In the genomic region with DNA sequence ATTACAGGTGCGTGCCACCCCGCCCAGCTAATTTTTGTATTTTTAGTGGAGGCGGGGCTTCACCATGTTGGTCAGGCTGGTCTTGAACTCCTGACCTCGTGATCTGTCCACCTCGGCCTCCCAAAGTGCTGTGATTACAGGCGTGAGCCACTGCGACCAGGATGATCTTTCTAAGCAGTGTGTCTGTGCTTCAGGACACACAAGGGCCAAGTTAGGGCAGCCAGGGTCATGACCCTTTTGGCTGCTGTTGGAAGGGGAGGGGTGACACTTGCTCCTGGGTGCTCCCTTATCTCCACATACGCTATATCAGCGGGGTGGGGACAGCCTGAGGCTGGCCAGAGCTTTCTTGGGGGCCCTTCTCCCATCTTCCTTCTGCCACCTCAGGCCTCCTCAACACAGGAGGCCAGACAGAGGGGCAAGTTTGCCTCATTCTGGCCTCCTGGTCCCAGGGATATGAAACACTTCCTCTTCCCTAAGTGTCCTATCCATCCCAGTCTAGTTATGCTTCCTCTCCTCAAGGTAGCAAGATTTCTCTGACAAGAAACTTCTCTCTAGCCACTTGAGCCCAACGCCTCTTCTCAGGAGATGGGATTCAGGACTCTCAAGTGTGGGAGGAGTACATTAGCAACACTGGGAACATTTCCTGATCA, we compare ENCODE assay signal across 14 cellular contexts. TPM values are rescaled to one million over a fixed set of nuclear protein-coding genes. Genes with fewer than 3 reads are reported as not detected.
DNase-seq lines count a peak whose midpoint lies in the region; ATAC-seq, FAIRE-seq and TF ChIP-seq lines count a peak whose summit lies in the region.
"Had no signal": no experiment of that assay in that cellular context is flagged by ENCODE, and none has a peak within 500 bp of the region (broad histone marks: within the 10 kb centered on the region; RNA-seq: fewer than 3 reads in every experiment).

No MANE protein-coding gene starts in this region.

- no peak overlapping the region for H4K5ac ChIP-seq in IMR-90 (ENCODE audit: low read depth, low read length)

- H3K18ac ChIP-seq in IMR-90 (ENCODE audit: low read depth, low read length) = no peak overlapping the region

- H2AFZ ChIP-seq in IMR-90 (replicated peaks; ENCODE audit: low read length, poor library complexity) = peak overlapping the region; percentile 2
- no peak overlapping the region for H2AFZ ChIP-seq in K562 (ENCODE audit: low read depth, low read length)

- H4K20me1 ChIP-seq in IMR-90 (ENCODE audit: insufficient read depth, low read length) (peaks cover 7% of the 10 kb centered on the region; the same call in 1 of the 2 replicates), K562 (replicated peaks; ENCODE audit: control insufficient read depth, insufficient read depth, low read length) (0 out of 2 replicates have a peak, but pooled peaks cover 4% of the 10 kb centered on the region)

- FAIRE-seq in K562 (lab: Jason Lieb, UNC) = peak; percentile 79
- no peak for FAIRE-seq in frontal cortex (lab: Jason Lieb, UNC)

- no peak overlapping the region for H3K27ac ChIP-seq in IMR-90 (ENCODE audit: insufficient read depth, low read length)
- H3K27ac ChIP-seq in K562 (ENCODE audit: extremely low read depth, low read depth, low read length) = peak overlapping the region; percentile 6; the same call in 1 of the 3 replicates

- peak overlapping the region; percentile 69 for H3K4me2 ChIP-seq in IMR-90 (ENCODE audit: low read depth, low read length)
- peak overlapping the region; percentile 97 for H3K4me2 ChIP-seq in K562 (ENCODE audit: insufficient read depth, low read length)

- peak overlapping the region; percentile 98 to 99 (median 99) for H3K4me3 Mint-ChIP-seq in nephron

- H2BK20ac ChIP-seq in IMR-90 (ENCODE audit: low read depth, low read length) = no peak overlapping the region

- TF ChIP-seq POLR2A in IMR-90 (IDR thresholded peaks at IDR 0.05; ENCODE audit: low read depth, low read length) (no peak), K562 (conservative IDR thresholded peaks at IDR 0.05) (no peak)

- no peak overlapping the region for H2BK15ac ChIP-seq in IMR-90 (ENCODE audit: low read depth, low read length)

- DNase-seq in BE2C = no peak
- DNase-seq in IMR-90 = no peak
- peak; percentile 45 to 86 (median 58) for DNase-seq in K562 (ENCODE audit: extremely low read depth in 1 of 4, low spot score in 3 of 4)
- DNase-seq in frontal cortex (ENCODE audit: low spot score in 2 of 2) = no peak
- no peak for DNase-seq in effector CD4-positive, alpha-beta T cell
- DNase-seq in kidney tubule cell (ENCODE audit: low spot score) = no peak
- DNase-seq: activated CD4-positive, CD25-positive, alpha-beta regulatory T cell; CD4-positive, alpha-beta memory T cell; immature natural killer cell; NCI-H2081 treated with DMSO at 0.1 percent for 48 hours; ovary had no signal

- H3K9ac ChIP-seq in IMR-90 (ENCODE audit: low read depth, low read length) = no peak overlapping the region
- H3K9ac ChIP-seq in K562 (ENCODE audit: insufficient read depth in 1 of 2, low read depth in 2 of 2, low read length in 2 of 2) = peak overlapping the region in 1 of 2 experiments; percentile 66; a peak in 1 of 4 replicates

- no peak overlapping the region; a peak in 1 of 4 replicates for H4K8ac ChIP-seq in IMR-90 (ENCODE audit: low read depth in 2 of 2, low read length in 2 of 2)

- H3K4ac ChIP-seq in IMR-90 (ENCODE audit: low read depth, low read length) = no peak overlapping the region

- peak overlapping the region; percentile 43 for H2AK5ac ChIP-seq in IMR-90 (ENCODE audit: low read depth, low read length)

- in situ Hi-C loops in IMR-90 (cut with MboI; ENCODE audit: low sequenced_read_pairs) (no loop called here), K562 (cut with MboI) (no loop called here)

- H3K36me3 ChIP-seq in BE2C (no peaks in the 10 kb centered on the region), IMR-90 (ENCODE audit: control insufficient read depth, insufficient read depth, low read length) (0 out of 2 replicates have a peak, but pooled peaks cover 2% of the 10 kb centered on the region), K562 (ENCODE audit: control insufficient read depth, insufficient read depth, low read length) (peaks cover 3% of the 10 kb centered on the region; the same call in 2 of the 3 replicates)
- H3K36me3 ChIP-seq: ovary had no signal

- H3K23ac ChIP-seq in IMR-90 (ENCODE audit: low read depth, low read length) = peak overlapping the region; percentile 81; the same call in 1 of the 2 replicates

- TF ChIP-seq CTCF in BE2C (IDR thresholded peaks at IDR 0.05; ENCODE audit: low read depth, low read length) (no peak), IMR-90 (conservative IDR thresholded peaks at IDR 0.05; ENCODE audit: low read depth, low read length) (no peak), K562 (IDR thresholded peaks at IDR 0.05 in 2 of 3, conservative IDR thresholded peaks at IDR 0.05 in 1 of 3; ENCODE audit: insufficient read depth in 2 of 3, low read depth in 1 of 3, low read length in 3 of 3) (no peak), nephron (IDR thresholded peaks at IDR 0.05; ENCODE audit: unreplicated experiment in 3 of 3) (no peak)

- no peak for TF ChIP-seq EP300 in K562 (IDR thresholded peaks at IDR 0.05; ENCODE audit: low read length)

- H3K36me3 Mint-ChIP-seq in nephron (ENCODE audit: low read depth) = peaks cover 7% of the 10 kb centered on the region
- H3K36me3 Mint-ChIP-seq: immature natural killer cell had no signal

- dilution Hi-C loops in IMR-90 (cut with HindIII; ENCODE audit: low sequenced_read_pairs, unreplicated experiment) = no loop called here

- WGBS in IMR-90 (ENCODE audit: extremely low coverage in 2 of 2, insufficient read length in 1 of 2), 2 experiments = 92% methylated on average over 4 of the region's 10 CpGs; no CpG with 5 or more reads in 1 of the 2 experiments
- WGBS in K562 (ENCODE audit: insufficient coverage, low coverage, missing lambda C conversion rate) = 22% methylated on average over 10 of the region's 10 CpGs

- no peaks in the 10 kb centered on the region for H3K9me3 Mint-ChIP-seq in nephron
- H3K9me3 Mint-ChIP-seq: activated naive CD4-positive, alpha-beta T cell treated with anti-CD3 and anti-CD28 coated beads, Interleukin-2, amount 50 U/mL, for 24 hours; CD4-positive, alpha-beta memory T cell; immature natural killer cell had no signal

- CTCF ChIA-PET in IMR-90 (lab: Yijun Ruan, JAX) (no interaction called here), K562 (lab: Yijun Ruan, JAX; ENCODE audit: low intra/inter-chr PET ratio) (no interaction called here)

- no peak overlapping the region for H3K56ac ChIP-seq in IMR-90 (ENCODE audit: extremely low read depth, insufficient read depth, low read length)

- peak overlapping the region; percentile 99 for H3K4me3 ChIP-seq in BE2C (ENCODE audit: low read depth, low read length)
- no peak overlapping the region for H3K4me3 ChIP-seq in IMR-90 (ENCODE audit: insufficient read depth, low read depth, low read length)
- H3K4me3 ChIP-seq in K562 = peak overlapping the region; percentile 87; the same call in 1 of the 2 replicates

- POLR2A ChIA-PET in IMR-90 (lab: Charles Lee; ENCODE audit: unreplicated experiment) = no interaction called here
- POLR2A ChIA-PET in K562 (lab: Yijun Ruan, JAX) = interaction anchor here (0.6 to 2.5 kb wide), 4 partner anchors 16 to 198 kb away, joined by 3 to 30 read pairs (median 4); no protein-coding TSS in a partner anchor

- no peaks in the 10 kb centered on the region for H3K27me3 Mint-ChIP-seq in nephron (ENCODE audit: low read depth)

- no TSS peak for BruUV-seq in IMR-90 (replicated peaks; lab: Mats Ljungman, UMichigan)
- BruUV-seq in K562 (replicated peaks; lab: Mats Ljungman, UMichigan) = no TSS peak

- H3K9me1 ChIP-seq in IMR-90 (ENCODE audit: insufficient read depth, low read length) (peaks cover 12% of the 10 kb centered on the region; the same call in 1 of the 2 replicates), K562 (ENCODE audit: control insufficient read depth, insufficient read depth, low read length) (no peaks in the 10 kb centered on the region)

- H3K79me1 ChIP-seq in IMR-90 (ENCODE audit: low read depth in 1 of 2, low read length in 2 of 2) = peaks cover 28 to 48% of the 10 kb centered on the region in 2 experiments

- H2BK120ac ChIP-seq in IMR-90 (ENCODE audit: low read depth, low read length) = no peak overlapping the region

- intact Hi-C loops in IMR-90 (cut with micrococcal nuclease) = loop anchor here (10.0 kb wide), 1 partner anchor 197 kb away; no protein-coding TSS in a partner anchor
- intact Hi-C loops in K562 (cut with micrococcal nuclease) = loop anchor here (10.0 kb wide), 1 partner anchor 197 kb away; no protein-coding TSS in a partner anchor

- H3K4me1 Mint-ChIP-seq in nephron = peaks cover 43% of the 10 kb centered on the region

- peaks cover 2% of the 10 kb centered on the region for H3K4me1 ChIP-seq in BE2C
- peaks cover 7% of the 10 kb centered on the region for H3K4me1 ChIP-seq in IMR-90 (ENCODE audit: control insufficient read depth, insufficient read depth, low read length)
- peaks cover 32 to 41% of the 10 kb centered on the region in 2 experiments for H3K4me1 ChIP-seq in K562 (replicated peaks in 1 of 2; ENCODE audit: control insufficient read depth in 2 of 2, insufficient read depth in 2 of 2, low read length in 2 of 2)

- TF ChIP-seq RAD21 in IMR-90 (IDR thresholded peaks at IDR 0.05; ENCODE audit: low read length) (no peak), K562 (CRISPR knock-in tag; conservative IDR thresholded peaks at IDR 0.05 in 1 of 2, IDR thresholded peaks at IDR 0.05 in 1 of 2) (no peak)

- ATAC-seq in IMR-90 (ENCODE audit: low read depth) = no peak
- ATAC-seq in K562 = peak; percentile 35
- no peak for ATAC-seq in GM21528 (IDR thresholded peaks at IDR 0.05; ENCODE audit: low FRiP score, unreplicated experiment)

- no peak overlapping the region for H4K91ac ChIP-seq in IMR-90 (ENCODE audit: insufficient read depth, low read depth, low read length)

- peak overlapping the region; percentile 100 for H3K27ac Mint-ChIP-seq in nephron

- H3K14ac ChIP-seq in IMR-90 (replicated peaks; ENCODE audit: low read depth, low read length) = 0 out of 2 replicates have a peak overlapping the region, but pooled peaks have one; percentile 28

- H3K79me2 ChIP-seq in K562 (ENCODE audit: control insufficient read depth, insufficient read depth, low read length) = peaks cover 35% of the 10 kb centered on the region

- H3K27me3 ChIP-seq in BE2C = no peaks in the 10 kb centered on the region
- no peaks in the 10 kb centered on the region for H3K27me3 ChIP-seq in IMR-90 (ENCODE audit: control insufficient read depth, insufficient read depth, low read length)
- no peaks in the 10 kb centered on the region for H3K27me3 ChIP-seq in K562 (ENCODE audit: control insufficient read depth in 2 of 2, insufficient read depth in 2 of 2, low read length in 2 of 2)
- H3K27me3 ChIP-seq: ovary had no signal

- H3K9me3 ChIP-seq in BE2C (no peaks in the 10 kb centered on the region; the same call in 1 of the 2 replicates), IMR-90 (ENCODE audit: control insufficient read depth, insufficient read depth, low read length) (no peaks in the 10 kb centered on the region), K562 (replicated peaks; ENCODE audit: control insufficient read depth, insufficient read depth, low read depth, low read length) (no peaks in the 10 kb centered on the region)
- H3K9me3 ChIP-seq: ovary had no signal

- H2BK5ac ChIP-seq in IMR-90 (ENCODE audit: low read depth, low read length, poor library complexity, severe bottlenecking) = no peak overlapping the region

- H2AK9ac ChIP-seq in IMR-90 (replicated peaks; ENCODE audit: low read depth, low read length, poor library complexity) = peak overlapping the region; percentile 57

RNA-seq across cellular contexts. Expression of a gene that starts 1.9 kb away (rescaled TPM):
- 12.8 TPM for polyA plus RNA-seq in BE2C (2012; ENCODE audit: insufficient read depth, insufficient read length, low read depth)
- total RNA-seq in IMR-90 (2012; rRNA removed) (13.9 and 15.4 TPM in 2 replicates), K562 (2014; rRNA removed) (6.0 and 6.6 TPM in 2 replicates), K562 (2014; rRNA removed; fragmentation: Illumina TruSeq; extraction: Trizol) (5.3 and 5.6 TPM in 2 replicates), K562 (2015; rRNA removed; fragmentation: Illumina TruSeq; extraction: Trizol) (6.3 and 7.0 TPM in 2 replicates), K562 (2021) (6.3 and 6.4 TPM in 2 replicates), frontal cortex (12.2 TPM)
- polyA plus RNA-seq in IMR-90 (2012; rRNA removed) (5.3 and 5.6 TPM in 2 replicates), K562 (2011; rRNA removed) (2.7 and 3.4 TPM in 2 replicates), K562 (2014; fragmentation: Illumina TruSeq; extraction: Trizol) (4.1 and 4.3 TPM in 2 replicates), K562 (2014; fragmentation: Nextera tagmentation; extraction: Ambion mirVana) (under 1 TPM; 0.62 to 0.70 TPM), K562 (2014; rRNA removed) (3.7 and 5.1 TPM in 2 replicates)
- polyA plus RNA-seq in IMR-90 (2012; cell fraction: cytosol; rRNA removed) = 2.4 and 4.0 TPM in 2 replicates
- 9.5 and 14.4 TPM in 2 replicates for polyA plus RNA-seq in IMR-90 (2012; cell fraction: nucleus; rRNA removed; ENCODE audit: low replicate concordance)
- 23.5 and 37.2 TPM in 2 replicates for total RNA-seq in K562 (2011; cell fraction: chromatin; rRNA removed; ENCODE audit: low replicate concordance)
- 21.8 and 28.7 TPM in 2 replicates for total RNA-seq in K562 (2011; cell fraction: nucleolus; rRNA removed)
- 13.2 and 19.8 TPM in 2 replicates for total RNA-seq in K562 (2011; cell fraction: nucleoplasm; rRNA removed)
- polyA plus RNA-seq in K562 (2011; cell fraction: cytosol; rRNA removed) = 2.5 and 2.8 TPM in 2 replicates
- 3.9 and 4.7 TPM in 2 replicates for polyA plus RNA-seq in K562 (2011; cell fraction: nucleus; rRNA removed)
- 3.0 and 3.1 TPM in 2 replicates for polyA plus RNA-seq in K562 (2012)
- 13.0 and 14.1 TPM in 2 replicates for polyA minus RNA-seq in K562 (2011; rRNA and poly(A)+ RNA removed)
- polyA minus RNA-seq in K562 (2011; cell fraction: cytosol; rRNA and poly(A)+ RNA removed) = 5.1 and 5.7 TPM in 2 replicates
- polyA minus RNA-seq in K562 (2011; cell fraction: nucleus; rRNA and poly(A)+ RNA removed) = 9.2 and 10.7 TPM in 2 replicates

RNA-seq across cellular contexts. Expression of a gene that starts 25.3 kb away (rescaled TPM):
- 39.2 TPM for polyA plus RNA-seq in BE2C (2012; ENCODE audit: insufficient read depth, insufficient read length, low read depth)
- 6.4 and 9.0 TPM in 2 replicates for total RNA-seq in IMR-90 (2012; rRNA removed)
- 12.0 and 13.2 TPM in 2 replicates for polyA plus RNA-seq in IMR-90 (2012; rRNA removed)
- polyA plus RNA-seq in IMR-90 (2012; cell fraction: cytosol; rRNA removed) = 4.0 and 12.6 TPM in 2 replicates
- polyA plus RNA-seq in IMR-90 (2012; cell fraction: nucleus; rRNA removed; ENCODE audit: low replicate concordance) = 17.6 and 48.8 TPM in 2 replicates
- 9.0 and 31.6 TPM in 2 replicates for total RNA-seq in K562 (2011; cell fraction: chromatin; rRNA removed; ENCODE audit: low replicate concordance)
- 24.8 and 24.9 TPM in 2 replicates for total RNA-seq in K562 (2011; cell fraction: nucleolus; rRNA removed)
- total RNA-seq in K562 (2011; cell fraction: nucleoplasm; rRNA removed) = 12.1 and 16.1 TPM in 2 replicates
- 9.7 and 12.6 TPM in 2 replicates for total RNA-seq in K562 (2014; rRNA removed)
- 1.6 and 2.4 TPM in 2 replicates for total RNA-seq in K562 (2014; rRNA removed; fragmentation: Illumina TruSeq; extraction: Trizol)
- 5.2 and 6.7 TPM in 2 replicates for total RNA-seq in K562 (2015; rRNA removed; fragmentation: Illumina TruSeq; extraction: Trizol)
- 10.3 and 12.9 TPM in 2 replicates for total RNA-seq in K562 (2021)
- 5.4 and 8.1 TPM in 2 replicates for polyA plus RNA-seq in K562 (2011; rRNA removed)
- polyA plus RNA-seq in K562 (2011; cell fraction: cytosol; rRNA removed) = 7.3 and 17.7 TPM in 2 replicates
- polyA plus RNA-seq in K562 (2011; cell fraction: nucleus; rRNA removed) = 22.0 and 29.9 TPM in 2 replicates
- 6.4 and 7.8 TPM in 2 replicates for polyA plus RNA-seq in K562 (2012)
- 3.6 and 6.2 TPM in 2 replicates for polyA plus RNA-seq in K562 (2014; fragmentation: Illumina TruSeq; extraction: Trizol)
- 1 to 10 TPM in 1 of 2 experiments, under 1 TPM in 1; 0.13 to 1.1 TPM for polyA plus RNA-seq in K562 (2014; fragmentation: Nextera tagmentation; extraction: Ambion mirVana)
- polyA plus RNA-seq in K562 (2014; rRNA removed) = 9.9 and 10.4 TPM in 2 replicates
- 2.7 and 2.9 TPM in 2 replicates for polyA minus RNA-seq in K562 (2011; rRNA and poly(A)+ RNA removed)
- 6.7 and 7.1 TPM in 2 replicates for polyA minus RNA-seq in K562 (2011; cell fraction: cytosol; rRNA and poly(A)+ RNA removed)
- 8.3 and 8.9 TPM in 2 replicates for polyA minus RNA-seq in K562 (2011; cell fraction: nucleus; rRNA and poly(A)+ RNA removed)
- total RNA-seq in frontal cortex = 9.0 TPM

RNA-seq across cellular contexts. Expression of a gene that starts 28.9 kb away (rescaled TPM):
- 694 TPM for polyA plus RNA-seq in BE2C (2012; ENCODE audit: insufficient read depth, insufficient read length, low read depth)
- total RNA-seq in IMR-90 (2012; rRNA removed) (1,864 and 2,290 TPM in 2 replicates), K562 (2014; rRNA removed) (1,796 and 1,973 TPM in 2 replicates), K562 (2014; rRNA removed; fragmentation: Illumina TruSeq; extraction: Trizol) (2,499 and 2,531 TPM in 2 replicates), K562 (2015; rRNA removed; fragmentation: Illumina TruSeq; extraction: Trizol) (3,220 and 3,261 TPM in 2 replicates), K562 (2021) (1,614 and 1,743 TPM in 2 replicates), frontal cortex (717 TPM)
- polyA plus RNA-seq in IMR-90 (2012; rRNA removed) (2,087 and 2,379 TPM in 2 replicates), K562 (2011; rRNA removed) (2,587 and 3,088 TPM in 2 replicates), K562 (2014; fragmentation: Illumina TruSeq; extraction: Trizol) (4,080 and 4,558 TPM in 2 replicates), K562 (2014; fragmentation: Nextera tagmentation; extraction: Ambion mirVana) (1,000 to 10,000 TPM; 2,219 to 2,376 TPM), K562 (2014; rRNA removed) (2,953 and 3,005 TPM in 2 replicates)
- 1,664 and 3,657 TPM in 2 replicates for polyA plus RNA-seq in IMR-90 (2012; cell fraction: cytosol; rRNA removed)
- 762 and 905 TPM in 2 replicates for polyA plus RNA-seq in IMR-90 (2012; cell fraction: nucleus; rRNA removed; ENCODE audit: low replicate concordance)
- 400 and 555 TPM in 2 replicates for total RNA-seq in K562 (2011; cell fraction: chromatin; rRNA removed; ENCODE audit: low replicate concordance)
- total RNA-seq in K562 (2011; cell fraction: nucleolus; rRNA removed) = 648 and 678 TPM in 2 replicates
- 701 and 1,157 TPM in 2 replicates for total RNA-seq in K562 (2011; cell fraction: nucleoplasm; rRNA removed)
- polyA plus RNA-seq in K562 (2011; cell fraction: cytosol; rRNA removed) = 2,689 and 4,292 TPM in 2 replicates
- polyA plus RNA-seq in K562 (2011; cell fraction: nucleus; rRNA removed) = 951 and 1,340 TPM in 2 replicates
- 1,770 and 3,341 TPM in 2 replicates for polyA plus RNA-seq in K562 (2012)
- 933 and 1,147 TPM in 2 replicates for polyA minus RNA-seq in K562 (2011; rRNA and poly(A)+ RNA removed)
- 732 and 781 TPM in 2 replicates for polyA minus RNA-seq in K562 (2011; cell fraction: cytosol; rRNA and poly(A)+ RNA removed)
- polyA minus RNA-seq in K562 (2011; cell fraction: nucleus; rRNA and poly(A)+ RNA removed) = 303 and 594 TPM in 2 replicates

RNA-seq across cellular contexts. Expression of a gene that starts 29.1 kb away (rescaled TPM):
- 20.5 TPM for polyA plus RNA-seq in BE2C (2012; ENCODE audit: insufficient read depth, insufficient read length, low read depth)
- total RNA-seq in IMR-90 (2012; rRNA removed) = 3.0 and 3.3 TPM in 2 replicates
- polyA plus RNA-seq in IMR-90 (2012; rRNA removed) = 8.0 and 9.3 TPM in 2 replicates
- 8.0 and 10.1 TPM in 2 replicates for polyA plus RNA-seq in IMR-90 (2012; cell fraction: cytosol; rRNA removed)
- 29.5 and 53.3 TPM in 2 replicates for polyA plus RNA-seq in IMR-90 (2012; cell fraction: nucleus; rRNA removed; ENCODE audit: low replicate concordance)
- 55.1 and 93.1 TPM in 2 replicates for total RNA-seq in K562 (2011; cell fraction: chromatin; rRNA removed; ENCODE audit: low replicate concordance)
- 44.6 and 44.7 TPM in 2 replicates for total RNA-seq in K562 (2011; cell fraction: nucleolus; rRNA removed)
- 34.8 and 38.2 TPM in 2 replicates for total RNA-seq in K562 (2011; cell fraction: nucleoplasm; rRNA removed)
- total RNA-seq in K562 (2014; rRNA removed) = 9.0 and 9.9 TPM in 2 replicates
- 3.2 and 4.1 TPM in 2 replicates for total RNA-seq in K562 (2014; rRNA removed; fragmentation: Illumina TruSeq; extraction: Trizol)
- total RNA-seq in K562 (2015; rRNA removed; fragmentation: Illumina TruSeq; extraction: Trizol) = 4.6 and 5.5 TPM in 2 replicates
- 16.2 and 16.9 TPM in 2 replicates for total RNA-seq in K562 (2021)
- 4.7 and 6.1 TPM in 2 replicates for polyA plus RNA-seq in K562 (2011; rRNA removed)
- polyA plus RNA-seq in K562 (2011; cell fraction: cytosol; rRNA removed) = 3.1 and 6.4 TPM in 2 replicates
- polyA plus RNA-seq in K562 (2011; cell fraction: nucleus; rRNA removed) = 20.1 and 28.5 TPM in 2 replicates
- polyA plus RNA-seq in K562 (2012) = 6.8 and 13.7 TPM in 2 replicates
- 6.2 and 7.4 TPM in 2 replicates for polyA plus RNA-seq in K562 (2014; fragmentation: Illumina TruSeq; extraction: Trizol)
- under 1 TPM; 0.07 to 0.32 TPM for polyA plus RNA-seq in K562 (2014; fragmentation: Nextera tagmentation; extraction: Ambion mirVana)
- 8.5 and 11.3 TPM in 2 replicates for polyA plus RNA-seq in K562 (2014; rRNA removed)
- polyA minus RNA-seq in K562 (2011; rRNA and poly(A)+ RNA removed) = 8.0 and 9.1 TPM in 2 replicates
- 5.1 and 7.0 TPM in 2 replicates for polyA minus RNA-seq in K562 (2011; cell fraction: cytosol; rRNA and poly(A)+ RNA removed)
- polyA minus RNA-seq in K562 (2011; cell fraction: nucleus; rRNA and poly(A)+ RNA removed) = 14.7 and 16.1 TPM in 2 replicates
- 23.6 TPM for total RNA-seq in frontal cortex

Comparison
In these comparisons a context has a peak if more than half of its experiments do, and no peak if none do; other contexts are left out.
1. DNase-seq: peak in K562 (4 of 4); none in BE2C (single experiment), IMR-90 (single experiment), frontal cortex (0 of 2), effector CD4-positive, alpha-beta T cell (single experiment) and kidney tubule cell (single experiment).